9 cellular contexts compared by ENCODE assay signal in genomic region chr5:172860520-172861443, GRCh38. TPM values are rescaled to one million over a fixed set of nuclear protein-coding genes. Genes with fewer than 3 reads are reported as not detected.
A peak's percentile ranks its signal among the peaks of the same experiment; 100 is the strongest.
DNase-seq lines count a peak whose midpoint lies in the region; ATAC-seq and TF ChIP-seq lines count a peak whose summit lies in the region.
"Had no signal": no experiment of that assay in that cellular context is flagged by ENCODE, and none has a peak within 500 bp of the region (broad histone marks: within the 10 kb centered on the region; RNA-seq: fewer than 3 reads in every experiment).

No MANE protein-coding gene starts in this region.

- in situ Hi-C loops in GM13976 (cut with MboI; ENCODE audit: low sequenced_read_pairs, unreplicated experiment) = no loop called here

- H3K9me3 Mint-ChIP-seq in natural killer cell treated with Interleukin-12 subunit alpha and Interleukin-12 subunit beta and Interleukin-15 and Interleukin-18, amount 100 ng/mL, for 72 hours = no peaks in the 10 kb centered on the region

- no peak overlapping the region for H2AFZ ChIP-seq in ACC112 (ENCODE audit: low read length, unreplicated experiment)

- H3K4me3 Mint-ChIP-seq in natural killer cell treated with Interleukin-12 subunit alpha and Interleukin-12 subunit beta and Interleukin-15 and Interleukin-18, amount 100 ng/mL, for 72 hours = no peak overlapping the region

- H3K36me3 ChIP-seq in ACC112 (ENCODE audit: insufficient read depth, low read length) = no peaks in the 10 kb centered on the region

- H3K27me3 Mint-ChIP-seq in natural killer cell treated with Interleukin-12 subunit alpha and Interleukin-12 subunit beta and Interleukin-15 and Interleukin-18, amount 100 ng/mL, for 72 hours = no peaks in the 10 kb centered on the region

- H3K27me3 ChIP-seq in ACC112 (ENCODE audit: insufficient read depth, low read length) = no peaks in the 10 kb centered on the region

- peak overlapping the region in 1 of 2 donors; percentile 68 for H3K27ac Mint-ChIP-seq in natural killer cell treated with Interleukin-12 subunit alpha and Interleukin-12 subunit beta and Interleukin-15 and Interleukin-18, amount 100 ng/mL, for 72 hours

- H3K4me1 ChIP-seq in ACC112 (ENCODE audit: control insufficient read depth, insufficient read depth, low read length, unreplicated experiment) = peaks cover 81% of the 10 kb centered on the region

- DNase-seq in SW480 (ENCODE audit: low spot score) (peak; percentile 45), fibroblast of the conjunctiva (ENCODE audit: low read depth) (peak; percentile 70), GM13976 (ENCODE audit: low spot score) (no peak), SK-N-DZ (ENCODE audit: low spot score) (no peak)
- DNase-seq in natural killer cell treated with Interleukin-12 subunit alpha and Interleukin-12 subunit beta and Interleukin-15 and Interleukin-18, amount 100 ng/mL, for 72 hours (ENCODE audit: low spot score) = no peak
- DNase-seq: T-helper 9 cell had no signal

- H3K4me3 ChIP-seq in ACC112 (ENCODE audit: low read depth, low read length) = peak overlapping the region; percentile 40; the same call in 1 of the 2 replicates

- H3K79me2 ChIP-seq in ACC112 (ENCODE audit: control insufficient read depth, insufficient read depth, low read length, unreplicated experiment) = peaks cover 77% of the 10 kb centered on the region

- no peaks in the 10 kb centered on the region for H3K36me3 Mint-ChIP-seq in natural killer cell treated with Interleukin-12 subunit alpha and Interleukin-12 subunit beta and Interleukin-15 and Interleukin-18, amount 100 ng/mL, for 72 hours

- H3K4me1 Mint-ChIP-seq in natural killer cell treated with Interleukin-12 subunit alpha and Interleukin-12 subunit beta and Interleukin-15 and Interleukin-18, amount 100 ng/mL, for 72 hours (ENCODE audit: low read depth in 2 of 2) = peaks cover 26 to 38% of the 10 kb centered on the region in 2 donors

- peak; percentile 8 to 28 for ATAC-seq in natural killer cell treated with Interleukin-12 subunit alpha and Interleukin-12 subunit beta and Interleukin-15 and Interleukin-18, amount 100 ng/mL, for 72 hours
- ATAC-seq in GM21723 (IDR thresholded peaks at IDR 0.05; ENCODE audit: unreplicated experiment) = no peak
- no peak for ATAC-seq in GM18867 (IDR thresholded peaks at IDR 0.05; ENCODE audit: unreplicated experiment)

- peak overlapping the region; percentile 100 for H3K27ac ChIP-seq in ACC112 (ENCODE audit: low read depth, low read length)

- no peak for TF ChIP-seq CTCF in GM13976 (IDR thresholded peaks at IDR 0.05; ENCODE audit: borderline replicate concordance, control extremely low read depth, extremely low read depth, insufficient read depth, missing control alignments)

RNA-seq across cellular contexts. Expression of gene ERGIC1, which starts 26.7 kb away (rescaled TPM):
- 10 to 100 TPM; 50.8 to 51.4 TPM for total RNA-seq in natural killer cell treated with Interleukin-12 subunit alpha and Interleukin-12 subunit beta and Interleukin-15 and Interleukin-18, amount 100 ng/mL, for 72 hours
- polyA plus RNA-seq in SK-N-DZ (2014; cell fraction: cytosol; rRNA removed) = 114 and 117 TPM in 2 replicates
- 53.9 and 54.7 TPM in 2 replicates for polyA plus RNA-seq in SK-N-DZ (2014; cell fraction: nucleus; rRNA removed)

Comparison
In these comparisons a context has a peak if more than half of its experiments do, and no peak if none do; other contexts are left out.
1. DNase-seq: peak in SW480 (single experiment) and fibroblast of the conjunctiva (single experiment); none in natural killer cell treated with Interleukin-12 subunit alpha and Interleukin-12 subunit beta and Interleukin-15 and Interleukin-18, amount 100 ng/mL, for 72 hours (single experiment), GM13976 (single experiment) and SK-N-DZ (single experiment).
2. ATAC-seq: peak in natural killer cell treated with Interleukin-12 subunit alpha and Interleukin-12 subunit beta and Interleukin-15 and Interleukin-18, amount 100 ng/mL, for 72 hours (2 of 2); none in GM21723 (single experiment) and GM18867 (single experiment).